Comparison of ENCODE assay signal across 17 cellular contexts in genomic region chr9:129695870-129696269, GRCh38. TPM values are rescaled to one million over a fixed set of nuclear protein-coding genes. Genes with fewer than 3 reads are reported as not detected.
"Had no signal": no experiment of that assay in that cellular context is flagged by ENCODE, and none has a peak within 500 bp of the region (broad histone marks: within the 10 kb centered on the region; RNA-seq: fewer than 3 reads in every experiment).

No MANE protein-coding gene starts in this region.

- DNase-seq: activated CD4-positive, alpha-beta T cell treated with anti-CD3 and anti-CD28 coated beads for 36 hours; activated CD8-positive, alpha-beta memory T cell treated with anti-CD3 and anti-CD28 coated beads, Interleukin-2, amount 50 U/mL, for 48 hours; activated CD8-positive, alpha-beta T cell treated with anti-CD3 and anti-CD28 coated beads, Interleukin-2, amount 10 ng/mL, durations not matched to agents 7 days and 5 days; activated naive CD4-positive, alpha-beta T cell treated with anti-CD3 and anti-CD28 coated beads, Interleukin-2, amount 10 ng/mL, durations not matched to agents 7 days and 5 days; amygdala; left colon; mucosa of descending colon; naive thymus-derived CD8-positive, alpha-beta T cell; occipital lobe; psoas muscle; stimulated activated CD4-positive, alpha-beta T cell treated with anti-CD3 and anti-CD28 coated beads, Interleukin-4, amount 100 ng/mL, for 24 hours; T-cell; testis had no signal

- H3K9me3 ChIP-seq: mucosa of descending colon, psoas muscle, testis had no signal

- H3K4me1 ChIP-seq: psoas muscle had no signal

- H3K27me3 ChIP-seq: testis had no signal

- H3K36me3 Mint-ChIP-seq: T-cell had no signal

- H3K9me3 Mint-ChIP-seq: activated naive CD4-positive, alpha-beta T cell treated with anti-CD3 and anti-CD28 coated beads, Interleukin-2, amount 10 ng/mL, durations not matched to agents 7 days and 5 days; naive thymus-derived CD8-positive, alpha-beta T cell; stimulated activated naive CD8-positive, alpha-beta T cell treated with anti-CD3 and anti-CD28 coated beads, Interleukin-15, Interleukin-2, amounts not matched to agents 100 ng/mL and 50 ng/mL, for 24 hours; T-cell had no signal

- H3K27ac Mint-ChIP-seq: activated CD4-positive, alpha-beta T cell treated with anti-CD3 and anti-CD28 coated beads for 36 hours; activated CD8-positive, alpha-beta T cell treated with anti-CD3 and anti-CD28 coated beads, Interleukin-2, amount 10 ng/mL, durations not matched to agents 7 days and 5 days; activated naive CD4-positive, alpha-beta T cell treated with anti-CD3 and anti-CD28 coated beads, Interleukin-2, amount 10 ng/mL, durations not matched to agents 7 days and 5 days; naive thymus-derived CD8-positive, alpha-beta T cell; stimulated activated naive CD8-positive, alpha-beta T cell treated with anti-CD3 and anti-CD28 coated beads, Interleukin-15, Interleukin-2, amounts not matched to agents 100 ng/mL and 50 ng/mL, for 24 hours; T-cell had no signal

- H3K27ac ChIP-seq: psoas muscle, testis had no signal

- H3K4me3 ChIP-seq: lung, mucosa of descending colon, psoas muscle, testis had no signal

- H3K4me3 Mint-ChIP-seq: activated CD4-positive, alpha-beta T cell treated with anti-CD3 and anti-CD28 coated beads for 36 hours; activated CD8-positive, alpha-beta T cell treated with anti-CD3 and anti-CD28 coated beads, Interleukin-2, amount 10 ng/mL, durations not matched to agents 7 days and 5 days; activated naive CD4-positive, alpha-beta T cell treated with anti-CD3 and anti-CD28 coated beads, Interleukin-2, amount 10 ng/mL, durations not matched to agents 7 days and 5 days; stimulated activated naive CD8-positive, alpha-beta T cell treated with anti-CD3 and anti-CD28 coated beads, Interleukin-15, Interleukin-2, amounts not matched to agents 100 ng/mL and 50 ng/mL, for 24 hours had no signal

- ATAC-seq: activated CD4-positive, alpha-beta T cell treated with anti-CD3 and anti-CD28 coated beads for 36 hours; activated CD8-positive, alpha-beta T cell treated with anti-CD3 and anti-CD28 coated beads, Interleukin-2, amount 10 ng/mL, durations not matched to agents 7 days and 5 days; esophagus mucosa; left colon; mucosa of descending colon; naive thymus-derived CD8-positive, alpha-beta T cell; psoas muscle; T-cell had no signal

RNA-seq across cellular contexts. Expression of gene PRRX2, which starts 30.4 kb away (rescaled TPM):
- total RNA-seq: bronchial epithelial cell; naive thymus-derived CD8-positive, alpha-beta T cell had no signal
- polyA plus RNA-seq: naive thymus-derived CD8-positive, alpha-beta T cell had no signal

RNA-seq across cellular contexts. Expression of gene PTGES, which starts 57.0 kb away (rescaled TPM):
- total RNA-seq: activated CD8-positive, alpha-beta T cell treated with anti-CD3 and anti-CD28 coated beads, Interleukin-2, amount 10 ng/mL, durations not matched to agents 7 days and 5 days; naive thymus-derived CD8-positive, alpha-beta T cell; T-cell had no signal
